ENCODE assay signal across 9 cellular contexts in the genomic region with DNA sequence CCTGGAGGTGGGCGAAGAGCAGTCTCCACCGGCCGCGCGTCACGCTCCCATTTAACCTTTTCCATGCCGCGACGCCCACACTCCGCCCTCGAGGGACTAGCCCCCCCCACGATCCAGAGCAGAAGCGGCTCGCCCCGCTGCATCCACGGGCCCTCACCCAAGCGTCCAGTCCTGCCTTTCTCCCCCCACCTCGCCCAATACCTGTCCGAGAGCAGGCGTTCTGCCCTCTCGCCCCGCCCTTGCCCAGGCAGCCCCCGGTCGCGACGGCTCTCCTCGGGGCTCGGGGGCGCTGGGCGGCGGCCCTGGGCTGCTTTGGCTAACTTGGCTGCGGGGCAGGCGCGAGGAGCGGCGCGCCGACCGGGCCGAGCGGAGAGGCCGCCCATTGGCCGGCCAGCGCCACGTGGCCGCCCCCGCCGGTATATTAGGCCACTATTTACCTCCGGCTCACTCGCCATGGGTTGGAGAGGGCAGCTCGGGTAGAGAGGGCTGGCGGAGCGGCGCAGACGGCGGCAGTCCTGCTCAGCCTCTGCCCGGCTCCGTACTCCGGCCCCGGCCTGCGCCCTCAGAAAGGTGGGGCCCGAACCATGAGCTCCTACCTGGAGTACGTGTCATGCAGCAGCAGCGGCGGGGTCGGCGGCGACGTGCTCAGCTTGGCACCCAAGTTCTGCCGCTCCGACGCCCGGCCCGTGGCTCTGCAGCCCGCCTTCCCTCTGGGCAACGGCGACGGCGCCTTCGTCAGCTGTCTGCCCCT. TPM values are rescaled to one million over a fixed set of nuclear protein-coding genes. Genes with fewer than 3 reads are reported as not detected.
A peak's percentile ranks its signal among the peaks of the same experiment; 100 is the strongest.
DNase-seq lines count a peak whose midpoint lies in the region; ATAC-seq and TF ChIP-seq lines count a peak whose summit lies in the region.
"Had no signal": no experiment of that assay in that cellular context is flagged by ENCODE, and none has a peak within 500 bp of the region (broad histone marks: within the 10 kb centered on the region; RNA-seq: fewer than 3 reads in every experiment).

A gene (plus strand): TSS at position 451 of the 751 bp plus-strand sequence. CDS start 134 bp downstream, at position 585.

- no peak within 1 kb of the TSS for H3K27ac ChIP-seq in CD4-positive, alpha-beta T cell (ENCODE audit: low read depth, low read length)
- no peak within 1 kb of the TSS for H3K27ac ChIP-seq in effector memory CD4-positive, alpha-beta T cell (ENCODE audit: insufficient read depth, low read length, poor library complexity, severe bottlenecking)
- no peak within 1 kb of the TSS for H3K27ac ChIP-seq in mesenchymal stem cell (ENCODE audit: low read length, poor library complexity, severe bottlenecking)
- H3K27ac ChIP-seq in transverse colon, result peak within 1 kb of the TSS; percentile 79 to 90 (median 86)

- TF ChIP-seq EP300 in transverse colon (IDR thresholded peaks at IDR 0.05; ENCODE audit: low read depth), result no peak

- H3K4me3 ChIP-seq in HAP-1, result peak within 1 kb of the TSS; percentile 0; the same call in 1 of the 2 replicates
- H3K4me3 ChIP-seq in effector memory CD4-positive, alpha-beta T cell (ENCODE audit: insufficient read depth, low read depth, low read length, poor library complexity, severe bottlenecking), result peak within 1 kb of the TSS; percentile 48
- peak within 1 kb of the TSS; percentile 57 to 87 for H3K4me3 ChIP-seq in mesenchymal stem cell (ENCODE audit: insufficient read depth in 1 of 2, low read depth in 1 of 2, low read length in 2 of 2)
- peak within 1 kb of the TSS; percentile 41 to 70 (median 59) for H3K4me3 ChIP-seq in transverse colon

- H3K79me1 ChIP-seq in mesenchymal stem cell (replicated peaks; ENCODE audit: low read length, poor library complexity, severe bottlenecking), result no peaks in the 10 kb centered on the region

- H3K23ac ChIP-seq in mesenchymal stem cell (ENCODE audit: low read length in 2 of 2), result peak within 1 kb of the TSS in 1 of 2 experiments; percentile 77

- ATAC-seq in CD4-positive, alpha-beta T cell (ENCODE audit: poor library complexity), result no peak
- no peak for ATAC-seq in GM19467 (IDR thresholded peaks at IDR 0.05; ENCODE audit: unreplicated experiment)

- peaks cover 91% of the 10 kb centered on the region for H3K27me3 ChIP-seq in CD4-positive, alpha-beta T cell (ENCODE audit: control insufficient read depth, insufficient read depth, low read length)
- H3K27me3 ChIP-seq in HAP-1 (ENCODE audit: low read depth) (peaks cover 10% of the 10 kb centered on the region), mesenchymal stem cell (ENCODE audit: control insufficient read depth in 1 of 2, insufficient read depth in 1 of 2, low read length in 2 of 2) (peaks cover 45 to 73% of the 10 kb centered on the region in 2 experiments), transverse colon (peaks cover 67% of the 10 kb centered on the region)
- peaks cover 50% of the 10 kb centered on the region for H3K27me3 ChIP-seq in effector memory CD4-positive, alpha-beta T cell (replicated peaks; ENCODE audit: control insufficient read depth, insufficient read depth, low read length, poor library complexity, severe bottlenecking)

- no peak within 1 kb of the TSS for H3K4ac ChIP-seq in mesenchymal stem cell (ENCODE audit: low read depth in 1 of 2, low read length in 2 of 2)

- no peaks in the 10 kb centered on the region for H3K36me3 Mint-ChIP-seq in CD4-positive, alpha-beta T cell (ENCODE audit: low read depth)

- TF ChIP-seq CTCF in CD4-positive, alpha-beta T cell (IDR thresholded peaks at IDR 0.05), result no peak
- TF ChIP-seq CTCF in transverse colon (IDR thresholded peaks at IDR 0.05), result no peak

- H3K9me3 ChIP-seq in CD4-positive, alpha-beta T cell (ENCODE audit: control insufficient read depth, low read length), result no peaks in the 10 kb centered on the region
- no peaks in the 10 kb centered on the region for H3K9me3 ChIP-seq in HAP-1
- H3K9me3 ChIP-seq in effector memory CD4-positive, alpha-beta T cell (ENCODE audit: control insufficient read depth, low read length), result no peaks in the 10 kb centered on the region
- no peaks in the 10 kb centered on the region for H3K9me3 ChIP-seq in mesenchymal stem cell (ENCODE audit: control insufficient read depth, low read length)
- H3K9me3 ChIP-seq in transverse colon, result no peaks in the 10 kb centered on the region

- no peak within 1 kb of the TSS for H2BK120ac ChIP-seq in mesenchymal stem cell (ENCODE audit: low read depth, low read length)

- H3K18ac ChIP-seq in mesenchymal stem cell (ENCODE audit: low read depth in 1 of 2, low read length in 2 of 2), result no peak within 1 kb of the TSS

- H3K27me3 Mint-ChIP-seq in CD4-positive, alpha-beta T cell, result peaks cover 90% of the 10 kb centered on the region

- H3K9ac ChIP-seq in mesenchymal stem cell (ENCODE audit: low read length), result peak within 1 kb of the TSS; percentile 80

- H3K14ac ChIP-seq in mesenchymal stem cell (ENCODE audit: low read length in 2 of 2), result peak within 1 kb of the TSS in 1 of 2 experiments; percentile 51

- intact Hi-C loops in CD4-positive, alpha-beta T cell (cut with DNase I, micrococcal nuclease), result no loop called here
- intact Hi-C loops in transverse colon (cut with DNase I; ENCODE audit: low total_unique reads), result no loop called here

- H3K9me3 Mint-ChIP-seq in CD4-positive, alpha-beta T cell, result no peaks in the 10 kb centered on the region

- no peak within 1 kb of the TSS for H2BK12ac ChIP-seq in mesenchymal stem cell (ENCODE audit: low read length in 2 of 2)

- H3K36me3 ChIP-seq in HAP-1 (replicated peaks) (no peaks in the 10 kb centered on the region), mesenchymal stem cell (ENCODE audit: control insufficient read depth in 1 of 2, insufficient read depth in 2 of 2, low read depth in 1 of 2, low read length in 2 of 2) (peaks cover 0 to 2% of the 10 kb centered on the region in 2 experiments), transverse colon (no peaks in the 10 kb centered on the region)
- H3K36me3 ChIP-seq in effector memory CD4-positive, alpha-beta T cell (ENCODE audit: control insufficient read depth, insufficient read depth, low read length), result no peaks in the 10 kb centered on the region

- under 1% methylated on average over 64 of the region's 80 CpGs for WGBS in mesenchymal stem cell
- WGBS in transverse colon (ENCODE audit: low coverage in 1 of 2), 2 donors, result 8% methylated on average over 61 of the region's 80 CpGs; no CpG with 5 or more reads in 1 of the 2 donors

- no peak within 1 kb of the TSS for H2AK5ac ChIP-seq in mesenchymal stem cell (ENCODE audit: low read length, severe bottlenecking)

- H2AFZ ChIP-seq in mesenchymal stem cell (ENCODE audit: low read depth, low read length), result peak within 1 kb of the TSS; percentile 67

- H3K27ac Mint-ChIP-seq in CD4-positive, alpha-beta T cell, result no peak within 1 kb of the TSS

- DNase-seq in CD4-positive, alpha-beta T cell, result no peak
- DNase-seq in HAP-1 (ENCODE audit: low spot score in 2 of 2), result no peak
- peak; percentile 72 for DNase-seq in RPMI7951 (ENCODE audit: low read depth)
- DNase-seq in effector memory CD4-positive, alpha-beta T cell, result no peak
- no peak for DNase-seq in mesenchymal stem cell
- DNase-seq in transverse colon, result peak; percentile 84
- no peak for DNase-seq in dedifferentiated amniotic fluid mesenchymal stem cell (ENCODE audit: extremely low spot score)

- TF ChIP-seq POLR2A in transverse colon (IDR thresholded peaks at IDR 0.05), result peak; percentile 90

- peaks cover 24% of the 10 kb centered on the region for H3K4me1 Mint-ChIP-seq in CD4-positive, alpha-beta T cell (ENCODE audit: low read depth)

- in situ Hi-C loops in HAP-1 (cut with MboI; ENCODE audit: low sequenced_read_pairs), result no loop called here
- in situ Hi-C loops in transverse colon (cut with MboI; ENCODE audit: low pct_ligation_motif_present in 1 of 4, low pct_unique_long_range_greater_than_20kb in 1 of 4, low sequenced_read_pairs in 3 of 4), result no loop called here

- H3K4me3 Mint-ChIP-seq in CD4-positive, alpha-beta T cell, result peak within 1 kb of the TSS; percentile 91

- H2BK15ac ChIP-seq in mesenchymal stem cell (ENCODE audit: low read depth, poor library complexity, severe bottlenecking), result peak within 1 kb of the TSS; percentile 62

- peak within 1 kb of the TSS; percentile 66 for H4K91ac ChIP-seq in mesenchymal stem cell (ENCODE audit: low read length)

- POLR2A ChIA-PET in CD4-positive, alpha-beta T cell (lab: Charles Lee), result no interaction called here

- no peak within 1 kb of the TSS for H2BK5ac ChIP-seq in mesenchymal stem cell (ENCODE audit: low read depth, low read length, poor library complexity, severe bottlenecking)

- H3K4me1 ChIP-seq in HAP-1, result peaks cover 5% of the 10 kb centered on the region
- peaks cover 14% of the 10 kb centered on the region for H3K4me1 ChIP-seq in effector memory CD4-positive, alpha-beta T cell (ENCODE audit: control insufficient read depth, insufficient read depth, low read length, poor library complexity, severe bottlenecking)
- H3K4me1 ChIP-seq in mesenchymal stem cell (ENCODE audit: control insufficient read depth, insufficient read depth, low read depth, low read length), result peaks cover 16% of the 10 kb centered on the region
- peaks cover 0 to 49% (median 21%) of the 10 kb centered on the region in 4 donors for H3K4me1 ChIP-seq in transverse colon

- CTCF ChIA-PET in CD4-positive, alpha-beta T cell (lab: Charles Lee), result no interaction called here

- peak within 1 kb of the TSS; percentile 94 for H3K4me2 ChIP-seq in mesenchymal stem cell (ENCODE audit: low read length, poor library complexity, severe bottlenecking)

- H4K8ac ChIP-seq in mesenchymal stem cell (ENCODE audit: low read length), result no peak within 1 kb of the TSS

RNA-seq across cellular contexts. Expression of the gene that starts here (rescaled TPM):
- total RNA-seq in CD4-positive, alpha-beta T cell, result not detected
- 0.39 and 0.96 TPM in 2 replicates for total RNA-seq in RPMI7951 (2014; rRNA removed; shearing (Covaris generic))
- polyA plus RNA-seq in mesenchymal stem cell (2013, experiment 1 of 2), result not detected
- polyA plus RNA-seq in mesenchymal stem cell (2013, experiment 2 of 2), result not detected
- 10 to 100 TPM in 1 of 4 donors, 1 to 10 TPM in 3; 4.1 to 12.9 (median 4.5) TPM for total RNA-seq in transverse colon
- total RNA-seq: HT1080 had no signal

Comparison
In these comparisons a context has a peak if more than half of its experiments do, and no peak if none do; other contexts are left out.
1. Peak in DNase-seq in RPMI7951; RNA of the gene not detected or under 1 TPM.
2. H3K27ac ChIP-seq: peak in transverse colon (4 of 4); none in CD4-positive, alpha-beta T cell (single experiment), effector memory CD4-positive, alpha-beta T cell (single experiment) and mesenchymal stem cell (single experiment).
3. H3K4me3 ChIP-seq: peak in every context shown above with its lines; median percentile 72 in mesenchymal stem cell; 59 in transverse colon; 48 in effector memory CD4-positive, alpha-beta T cell; 0 in HAP-1.